ENCODE assay signal across 17 cellular contexts in the genomic region with DNA sequence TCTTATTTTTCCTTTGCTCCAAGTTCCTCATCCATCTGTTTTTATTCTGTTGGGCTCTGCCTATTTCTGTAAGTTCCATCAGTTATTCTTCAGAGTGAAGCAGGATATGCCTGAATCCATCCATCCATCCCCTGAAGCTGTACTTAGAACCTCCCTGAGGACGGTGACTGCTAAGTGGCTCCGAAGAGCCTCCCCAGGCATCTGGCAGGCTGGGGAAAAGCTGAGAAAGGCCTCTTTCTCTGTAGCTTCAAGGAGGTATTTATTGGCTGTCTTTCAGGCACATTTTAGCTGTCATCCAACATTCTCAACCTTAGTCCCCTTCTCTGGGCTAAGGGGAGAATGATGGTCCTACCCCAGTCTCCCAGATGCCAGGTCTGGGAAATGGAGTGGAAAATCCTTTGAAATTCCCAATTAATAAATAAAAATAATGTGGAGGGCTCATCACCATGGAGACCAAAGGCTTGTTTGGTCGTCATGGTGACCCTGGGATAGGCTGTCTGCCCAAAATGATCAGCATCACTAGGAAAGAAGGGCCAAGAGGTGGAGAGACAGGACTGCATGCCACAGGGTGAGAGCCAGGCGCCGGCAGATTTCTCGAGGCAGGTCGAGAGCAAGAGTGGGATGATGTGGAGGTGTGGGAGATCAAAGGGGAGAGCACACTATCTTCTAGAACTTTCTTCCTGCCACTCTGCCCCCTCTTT.
DNase-seq lines count a peak whose midpoint lies in the region; ATAC-seq and TF ChIP-seq lines count a peak whose summit lies in the region.
"Had no signal": no experiment of that assay in that cellular context is flagged by ENCODE, and none has a peak within 500 bp of the region (broad histone marks: within the 10 kb centered on the region; RNA-seq: fewer than 3 reads in every experiment).

No MANE protein-coding gene starts in this region.

- no peak overlapping the region for H3K27ac ChIP-seq in osteoblast (ENCODE audit: low read depth, low read length)
- no peak overlapping the region for H3K27ac ChIP-seq in esophagus muscularis mucosa (replicated peaks in 1 of 4)
- H3K27ac ChIP-seq: esophagus squamous epithelium, heart right ventricle, SJSA1, suprapubic skin had no signal

- H4K20me1 ChIP-seq in osteoblast (ENCODE audit: insufficient read depth, low read length), result no peaks in the 10 kb centered on the region

- H3K27ac Mint-ChIP-seq in glutamatergic neuron (ENCODE audit: unreplicated experiment), result peak overlapping the region; percentile 94
- H3K27ac Mint-ChIP-seq: CD8-positive, alpha-beta T cell had no signal

- intact Hi-C loops in esophagus muscularis mucosa (cut with DNase I), result no loop called here

- no peak overlapping the region for H2AFZ ChIP-seq in osteoblast (ENCODE audit: low read length)

- no peak overlapping the region for H3K4me3 ChIP-seq in osteoblast (ENCODE audit: insufficient read depth, low read length)
- H3K4me3 ChIP-seq in esophagus muscularis mucosa, result no peak overlapping the region
- H3K4me3 ChIP-seq: esophagus squamous epithelium, heart right ventricle, SJSA1, suprapubic skin had no signal

- H3K36me3 Mint-ChIP-seq in glutamatergic neuron (ENCODE audit: unreplicated experiment), result peaks cover 4% of the 10 kb centered on the region
- H3K36me3 Mint-ChIP-seq: CD8-positive, alpha-beta T cell had no signal

- H3K9me3 ChIP-seq in osteoblast (ENCODE audit: low read depth, low read length), result no peaks in the 10 kb centered on the region
- peaks cover 0 to 14% (median 0%) of the 10 kb centered on the region in 4 donors for H3K9me3 ChIP-seq in esophagus muscularis mucosa
- H3K9me3 ChIP-seq: esophagus squamous epithelium, SJSA1, suprapubic skin had no signal

- TF ChIP-seq CTCF in glutamatergic neuron (IDR thresholded peaks at IDR 0.05; ENCODE audit: partially characterized antibody, unreplicated experiment), result no peak
- TF ChIP-seq CTCF in osteoblast (IDR thresholded peaks at IDR 0.05; ENCODE audit: extremely low read depth, low read depth, low read length), result no peak
- TF ChIP-seq CTCF in esophagus muscularis mucosa (IDR thresholded peaks at IDR 0.05), result no peak

- H3K4me2 ChIP-seq in osteoblast (ENCODE audit: insufficient read depth, low read length), result no peak overlapping the region

- H3K27me3 Mint-ChIP-seq in glutamatergic neuron (ENCODE audit: unreplicated experiment), result peaks cover 14% of the 10 kb centered on the region

- H3K27me3 ChIP-seq in osteoblast (ENCODE audit: insufficient read depth, low read length) (peaks cover 38% of the 10 kb centered on the region), esophagus muscularis mucosa (peaks cover 0 to 81% (median 11%) of the 10 kb centered on the region in 4 donors)

- H3K36me3 ChIP-seq in osteoblast (ENCODE audit: insufficient read depth, low read length) (no peaks in the 10 kb centered on the region), esophagus muscularis mucosa (no peaks in the 10 kb centered on the region)
- H3K36me3 ChIP-seq: esophagus squamous epithelium, heart right ventricle, SJSA1, suprapubic skin had no signal

- H3K9me3 Mint-ChIP-seq in glutamatergic neuron (ENCODE audit: unreplicated experiment), result peaks cover 14% of the 10 kb centered on the region
- H3K9me3 Mint-ChIP-seq: CD8-positive, alpha-beta T cell had no signal

- no peak for ATAC-seq in GM18502 (IDR thresholded peaks at IDR 0.05; ENCODE audit: poor library complexity, unreplicated experiment)
- ATAC-seq: CD8-positive, alpha-beta T cell; heart right ventricle; left cardiac atrium had no signal

- TF ChIP-seq EP300 in esophagus muscularis mucosa (IDR thresholded peaks at IDR 0.05), result no peak

- peak; percentile 83 for DNase-seq in NCI-H1436 (lab: John Stamatoyannopoulos, UW)
- no peak for DNase-seq in NCI-H1436 treated with DMSO at 0.1 percent for 48 hours (lab: John Stamatoyannopoulos, UW)
- DNase-seq in NCI-H2171 treated with DMSO at 0.1 percent for 48 hours (lab: John Stamatoyannopoulos, UW), result peak; percentile 96
- peak; percentile 65 for DNase-seq in glutamatergic neuron
- peak; percentile 80 for DNase-seq in osteoblast (ENCODE audit: insufficient read length, low spot score, missing footprints)
- DNase-seq in GM19240 (ENCODE audit: insufficient read length, low spot score), result no peak
- no peak for DNase-seq in esophagus muscularis mucosa (ENCODE audit: extremely low spot score)
- DNase-seq: activated CD4-positive, alpha-beta T cell treated with anti-CD3 and anti-CD28 coated beads, Interleukin-2, amount 50 U/mL, for 4 hours; aorta; CD8-positive, alpha-beta T cell; cortex of kidney; esophagus squamous epithelium; heart right ventricle; left cardiac atrium had no signal

- H3K79me2 ChIP-seq in osteoblast (ENCODE audit: insufficient read depth, low read length), result no peaks in the 10 kb centered on the region

- WGBS in esophagus muscularis mucosa, result 48% methylated on average over 7 of the region's 7 CpGs

- peak overlapping the region; percentile 86 for H3K4me3 Mint-ChIP-seq in glutamatergic neuron (ENCODE audit: unreplicated experiment)
- H3K4me3 Mint-ChIP-seq: CD8-positive, alpha-beta T cell had no signal

- no peaks in the 10 kb centered on the region for H3K4me1 ChIP-seq in osteoblast (ENCODE audit: insufficient read depth, low read length)
- no peaks in the 10 kb centered on the region for H3K4me1 ChIP-seq in esophagus muscularis mucosa
- H3K4me1 ChIP-seq: esophagus squamous epithelium, heart right ventricle, SJSA1, suprapubic skin had no signal

- H3K4me1 Mint-ChIP-seq in glutamatergic neuron (ENCODE audit: low read depth, unreplicated experiment), result peaks cover 43% of the 10 kb centered on the region

- no peak for TF ChIP-seq POLR2A in esophagus muscularis mucosa (IDR thresholded peaks at IDR 0.05; ENCODE audit: low read depth)

Comparison
In these comparisons a context has a peak if more than half of its experiments do, and no peak if none do; other contexts are left out.
1. DNase-seq: peak in NCI-H1436 (single experiment), NCI-H2171 treated with DMSO at 0.1 percent for 48 hours (single experiment), glutamatergic neuron (single experiment) and osteoblast (single experiment); none in NCI-H1436 treated with DMSO at 0.1 percent for 48 hours (single experiment), GM19240 (single experiment) and esophagus muscularis mucosa (single experiment).